In genomic region chr3:42653560-42654330, GRCh38 we compare ENCODE assay signal across 8 cellular contexts. TPM values are rescaled to one million over a fixed set of nuclear protein-coding genes. Genes with fewer than 3 reads are reported as not detected.
DNase-seq lines count a peak whose midpoint lies in the region; ATAC-seq and TF ChIP-seq lines count a peak whose summit lies in the region.

Gene ZBTB47 (plus strand): TSS chr3:42653697. CDS start chr3:42658356, 4,659 bp downstream.

- peaks cover 47% of the 10 kb centered on the region for H3K4me1 ChIP-seq in adipocyte (ENCODE audit: control insufficient read depth, insufficient read depth, low read length)

- DNase-seq in EH (ENCODE audit: low read depth), result peak; percentile 57
- peak; percentile 83 for DNase-seq in adipocyte (ENCODE audit: low read depth)
- peak; percentile 84 for DNase-seq in cardiac septum (ENCODE audit: low spot score)
- no peak for DNase-seq in omental fat pad (ENCODE audit: low spot score)

- H3K27me3 ChIP-seq in adipocyte (replicated peaks; ENCODE audit: control insufficient read depth, insufficient read depth, low read length), result no peaks in the 10 kb centered on the region

- no peak for TF ChIP-seq EP300 in Ishikawa (IDR thresholded peaks at IDR 0.05; ENCODE audit: borderline replicate concordance)

- intact Hi-C loops in cardiac septum (cut with DNase I), result loop anchor here (1.0 to 2.0 kb wide), 4 partner anchors 29 to 87 kb away; partner anchors contain the start of gene NKTR

- peak within 1 kb of the TSS; percentile 82 for H3K4me3 ChIP-seq in adipocyte (ENCODE audit: low read length)

- ATAC-seq in omental fat pad (ENCODE audit: low FRiP score) (peak; percentile 2), GM18517 (IDR thresholded peaks at IDR 0.05; ENCODE audit: unreplicated experiment) (no peak), HG03378 (IDR thresholded peaks at IDR 0.05; ENCODE audit: unreplicated experiment) (no peak), HG02870 (IDR thresholded peaks at IDR 0.05; ENCODE audit: unreplicated experiment) (no peak)

- no peak for TF ChIP-seq RAD21 in Ishikawa (IDR thresholded peaks at IDR 0.05; ENCODE audit: low read depth)

- peak within 1 kb of the TSS; percentile 95 for H3K9ac ChIP-seq in adipocyte (ENCODE audit: low read length)

- peaks cover 23% of the 10 kb centered on the region for H3K36me3 ChIP-seq in adipocyte (ENCODE audit: control insufficient read depth, insufficient read depth, low read length, severe bottlenecking)

- TF ChIP-seq CTCF in omental fat pad (IDR thresholded peaks at IDR 0.05), result no peak

- no peaks in the 10 kb centered on the region for H3K9me3 ChIP-seq in adipocyte (ENCODE audit: control insufficient read depth, low read length)

TF ChIP-seq in Ishikawa, 13 proteins besides CTCF, POLR2A, EP300 and RAD21:
- TF ChIP-seq MAX (IDR thresholded peaks at IDR 0.05) (peak; percentile 48), REST (IDR thresholded peaks at IDR 0.05; ENCODE audit: low read depth) (no peak), NFIC (IDR thresholded peaks at IDR 0.05) (peak; percentile 59), CEBPB (IDR thresholded peaks at IDR 0.05) (no peak), TEAD4 (IDR thresholded peaks at IDR 0.05) (peak; percentile 49; the same call in 1 of the 2 replicates)

RNA-seq across cellular contexts. Expression of gene ZBTB47, which starts in this region (rescaled TPM):
- total RNA-seq in cardiac septum (202 TPM), omental fat pad (10 to 100 TPM; 41.5 to 67.6 (median 50.3) TPM)
